13 cellular contexts compared by ENCODE assay signal in genomic region chr1:56375184-56375837, GRCh38.
A peak's percentile ranks its signal among the peaks of the same experiment; 100 is the strongest.
DNase-seq lines count a peak whose midpoint lies in the region; TF ChIP-seq lines count a peak whose summit lies in the region.
"Had no signal": no experiment of that assay in that cellular context is flagged by ENCODE, and none has a peak within 500 bp of the region (broad histone marks: within the 10 kb centered on the region; RNA-seq: fewer than 3 reads in every experiment).

No MANE protein-coding gene starts in this region.

- no peaks in the 10 kb centered on the region for H3K27me3 ChIP-seq in trophoblast cell (ENCODE audit: insufficient read depth, low read length)

- no peak overlapping the region for H4K91ac ChIP-seq in trophoblast cell (ENCODE audit: low read depth, low read length)

- H3K36me3 ChIP-seq in trophoblast cell (ENCODE audit: control insufficient read depth in 1 of 2, insufficient read depth in 2 of 2, low read length in 2 of 2): peaks cover 0 to 2% of the 10 kb centered on the region in 2 experiments

- H4K12ac ChIP-seq in trophoblast cell (ENCODE audit: low read depth, low read length): no peak overlapping the region

- H3K4me3 ChIP-seq in choroid plexus epithelial cell (ENCODE audit: low read depth, low read length) (no peak overlapping the region), trophoblast cell (ENCODE audit: low read depth, low read length) (no peak overlapping the region)

- no peak overlapping the region for H2AFZ ChIP-seq in trophoblast cell (ENCODE audit: insufficient read depth, low read length, poor library complexity)

- H3K27ac ChIP-seq in trophoblast cell (ENCODE audit: low read depth, low read length): peak overlapping the region; percentile 31

- no peak overlapping the region for H4K8ac ChIP-seq in trophoblast cell (ENCODE audit: low read depth, low read length)

- no peak overlapping the region for H3K14ac ChIP-seq in trophoblast cell (ENCODE audit: low read length)

- no peak overlapping the region for H3K4ac ChIP-seq in trophoblast cell (ENCODE audit: low read depth, low read length)

- no CpG with 5 or more reads among the region's 5 CpGs for WGBS in trophoblast cell (ENCODE audit: extremely low coverage, insufficient coverage, insufficient read length)

- peaks cover 13% of the 10 kb centered on the region for H3K79me1 ChIP-seq in trophoblast cell (ENCODE audit: low read length)

- H2BK12ac ChIP-seq in trophoblast cell (ENCODE audit: low read length): no peak overlapping the region

- no peak overlapping the region for H3K23ac ChIP-seq in trophoblast cell (ENCODE audit: low read length)

- no peak overlapping the region for H2AK5ac ChIP-seq in trophoblast cell (ENCODE audit: low read length)

- H2BK5ac ChIP-seq in trophoblast cell (ENCODE audit: low read depth, low read length, poor library complexity): peak overlapping the region; percentile 89

- H2BK120ac ChIP-seq in trophoblast cell (ENCODE audit: insufficient read depth, low read length, poor library complexity): no peak overlapping the region

- no peaks in the 10 kb centered on the region for H3K79me2 ChIP-seq in trophoblast cell (ENCODE audit: control insufficient read depth, insufficient read depth, low read length, poor library complexity)

- peaks cover 10 to 22% of the 10 kb centered on the region in 2 experiments for H3K4me1 ChIP-seq in trophoblast cell (ENCODE audit: control insufficient read depth in 1 of 2, insufficient read depth in 2 of 2, low read length in 2 of 2)

- TF ChIP-seq CTCF in choroid plexus epithelial cell (conservative IDR thresholded peaks at IDR 0.05; ENCODE audit: low read depth, low read length): no peak

- no peak overlapping the region for H3K9ac ChIP-seq in trophoblast cell (ENCODE audit: low read length)

- H3K9me3 ChIP-seq in trophoblast cell (ENCODE audit: insufficient read depth, low read depth, low read length): no peaks in the 10 kb centered on the region

- H3K18ac ChIP-seq in trophoblast cell (ENCODE audit: low read length): no peak overlapping the region

- H3K4me2 ChIP-seq in trophoblast cell (ENCODE audit: low read length): no peak overlapping the region

- peak; percentile 54 for DNase-seq in ELF-1 (ENCODE audit: low read depth, low spot score)
- DNase-seq in NCI-H2171 (lab: John Stamatoyannopoulos, UW): peak; percentile 36
- peak; percentile 27 for DNase-seq in choroid plexus epithelial cell (ENCODE audit: low read depth)
- no peak for DNase-seq in trophoblast cell
- no peak for DNase-seq in activated effector memory CD4-positive, alpha-beta T cell treated with Interleukin-2 at 50 U/mL for 16 hours
- no peak for DNase-seq in amygdala (lab: John Stamatoyannopoulos, UW)
- no peak for DNase-seq in GOT3 (lab: John Stamatoyannopoulos, UW)
- DNase-seq in NCI-H524 (lab: John Stamatoyannopoulos, UW): no peak
- DNase-seq: activated CD4-positive, alpha-beta T cell treated with anti-CD3 and anti-CD28 coated beads for 1 hour; CD4-positive, alpha-beta memory T cell; KG1; naive thymus-derived CD8-positive, alpha-beta T cell; NCI-H526 had no signal

Comparison
In these comparisons a context has a peak if more than half of its experiments do, and no peak if none do; other contexts are left out.
1. DNase-seq: peak in ELF-1 (single experiment), NCI-H2171 (single experiment) and choroid plexus epithelial cell (single experiment); none in trophoblast cell (0 of 2), activated effector memory CD4-positive, alpha-beta T cell treated with Interleukin-2 at 50 U/mL for 16 hours (single experiment), amygdala (0 of 56), GOT3 (single experiment) and NCI-H524 (0 of 2).